ENCODE assay signal across 27 cellular contexts in genomic region chr5:51399636-51399993, GRCh38. TPM values are rescaled to one million over a fixed set of nuclear protein-coding genes. Genes with fewer than 3 reads are reported as not detected.
A peak's percentile ranks its signal among the peaks of the same experiment; 100 is the strongest.
DNase-seq lines count a peak whose midpoint lies in the region; ATAC-seq, FAIRE-seq and TF ChIP-seq lines count a peak whose summit lies in the region.
"Had no signal": no experiment of that assay in that cellular context is flagged by ENCODE, and none has a peak within 500 bp of the region (broad histone marks: within the 10 kb centered on the region; RNA-seq: fewer than 3 reads in every experiment).

No MANE protein-coding gene starts in this region.

- no peak overlapping the region for H2BK12ac ChIP-seq in H9 (ENCODE audit: insufficient read length, low read depth, low read length)
- no peak overlapping the region for H2BK12ac ChIP-seq in H1 (ENCODE audit: low read depth, low read length)

- no peak overlapping the region for H3K27ac ChIP-seq in H9 (ENCODE audit: insufficient read length, low read depth, low read length)
- no peak overlapping the region for H3K27ac ChIP-seq in H1 (ENCODE audit: low read depth, low read length)
- no peak overlapping the region for H3K27ac ChIP-seq in mesendoderm (ENCODE audit: low read depth, low read length)
- H3K27ac ChIP-seq in stomach smooth muscle (ENCODE audit: low read length): peak overlapping the region; percentile 74
- H3K27ac ChIP-seq: esophagus squamous epithelium, gastroesophageal sphincter, left ventricle myocardium inferior, sigmoid colon, thoracic aorta, WERI-Rb-1 had no signal

- H3K27me3 ChIP-seq in H9 (ENCODE audit: insufficient read depth, low read length): peaks cover 58% of the 10 kb centered on the region
- peaks cover 49 to 66% (median 60%) of the 10 kb centered on the region in 4 experiments for H3K27me3 ChIP-seq in H1 (replicated peaks in 1 of 4; ENCODE audit: control insufficient read depth in 3 of 4, extremely low read depth in 1 of 4, insufficient read depth in 3 of 4, low read length in 3 of 4)
- peaks cover 10% of the 10 kb centered on the region for H3K27me3 ChIP-seq in mesendoderm (ENCODE audit: insufficient read depth, low read length, poor library complexity)
- H3K27me3 ChIP-seq in stomach smooth muscle (ENCODE audit: control insufficient read depth in 1 of 2, insufficient read depth in 2 of 2, low read length in 2 of 2): peaks cover 0 to 2% of the 10 kb centered on the region in 2 donors

- H3K79me2 ChIP-seq in H9 (ENCODE audit: insufficient read depth, low read length): no peaks in the 10 kb centered on the region
- H3K79me2 ChIP-seq in H1 (ENCODE audit: control insufficient read depth in 1 of 2, insufficient read depth in 2 of 2, low read length in 2 of 2): no peaks in the 10 kb centered on the region
- H3K79me2 ChIP-seq in mesendoderm (ENCODE audit: control insufficient read depth, insufficient read depth, low read length): no peaks in the 10 kb centered on the region

- DNase-seq in H9: no peak
- DNase-seq in H1 (ENCODE audit: low read depth in 1 of 2, low spot score in 2 of 2): no peak
- DNase-seq in mesendoderm: no peak
- no peak for DNase-seq in GM10248 (ENCODE audit: extremely low spot score)
- DNase-seq in cerebellar nuclear complex (lab: John Stamatoyannopoulos, UW): no peak
- DNase-seq: activated CD4-positive, alpha-beta memory T cell treated with anti-CD3 and anti-CD28 coated beads for 36 hours; activated gamma-delta T cell treated with Interleukin-2 at 50 U/mL for 16 hours; activated T-cell treated with anti-CD3 and anti-CD28 coated beads for 4 hours; amniotic stem cell; DND-41; esophagus squamous epithelium; Karpas-422; left ventricle myocardium inferior; NCI-H1930; NCI-H446 treated with DMSO at 0.1 percent for 48 hours; NK-92 treated with Interleukin-12 subunit alpha and Interleukin-12 subunit beta, amount 100 ng/mL, for 24 hours; sigmoid colon; WERI-Rb-1 had no signal

- ATAC-seq in GM18520 (IDR thresholded peaks at IDR 0.05; ENCODE audit: unreplicated experiment): no peak
- ATAC-seq: gastroesophageal sphincter had no signal

- CTCF ChIA-PET in H1 (lab: Charles Lee; ENCODE audit: partially characterized antibody): interaction anchor here (0.7 to 2.2 kb wide), 8 partner anchors 12 to 622 kb away, joined by 3 to 13 read pairs (median 4); partner anchors contain the start of gene ISL1
- CTCF ChIA-PET in GM10248 (lab: Yijun Ruan, JAX): no interaction called here

- no peak overlapping the region for H2BK20ac ChIP-seq in H9 (ENCODE audit: low read depth, low read length, poor library complexity, severe bottlenecking)
- no peak overlapping the region for H2BK20ac ChIP-seq in H1 (ENCODE audit: low read length)

- H3K4ac ChIP-seq in H9 (ENCODE audit: low read depth, low read length): no peak overlapping the region
- H3K4ac ChIP-seq in H1 (replicated peaks; ENCODE audit: insufficient read length, low read depth, low read length): no peak overlapping the region
- no peak overlapping the region for H3K4ac ChIP-seq in mesendoderm (ENCODE audit: low read depth, low read length)

- no peaks in the 10 kb centered on the region for H3K79me1 ChIP-seq in H9 (ENCODE audit: insufficient read depth, low read depth, low read length, poor library complexity, severe bottlenecking)
- no peaks in the 10 kb centered on the region for H3K79me1 ChIP-seq in H1 (ENCODE audit: low read depth, low read length)
- H3K79me1 ChIP-seq in mesendoderm (ENCODE audit: low read length): no peaks in the 10 kb centered on the region

- H4K20me1 ChIP-seq in H9 (ENCODE audit: control insufficient read depth, insufficient read depth, insufficient read length): no peaks in the 10 kb centered on the region
- peaks cover 7 to 19% of the 10 kb centered on the region in 2 experiments for H4K20me1 ChIP-seq in H1 (replicated peaks in 1 of 2; ENCODE audit: control insufficient read depth in 1 of 2, insufficient read depth in 2 of 2, low read length in 2 of 2)

- no peak for TF ChIP-seq EP300 in H1 (IDR thresholded peaks at IDR 0.05; ENCODE audit: borderline replicate concordance in 1 of 2, low read depth in 2 of 2, low read length in 2 of 2)

- TF ChIP-seq RAD21 in H1 (IDR thresholded peaks at IDR 0.05 in 1 of 2, conservative IDR thresholded peaks at IDR 0.05 in 1 of 2; ENCODE audit: low read depth in 2 of 2, low read length in 2 of 2): no peak

- no peak overlapping the region for H2AK5ac ChIP-seq in H9 (ENCODE audit: insufficient read length, low read length)
- H2AK5ac ChIP-seq in H1 (ENCODE audit: low read depth, low read length): no peak overlapping the region
- H2AK5ac ChIP-seq in mesendoderm (ENCODE audit: low read length): no peak overlapping the region

- peaks cover 35 to 53% of the 10 kb centered on the region in 2 experiments for H3K4me1 Mint-ChIP-seq in H9
- H3K4me1 Mint-ChIP-seq: central memory CD8-positive, alpha-beta T cell had no signal

- no peak overlapping the region for H2BK5ac ChIP-seq in H9 (ENCODE audit: insufficient read length, low read length)
- no peak overlapping the region for H2BK5ac ChIP-seq in H1 (ENCODE audit: low read depth, low read length)
- H2BK5ac ChIP-seq in mesendoderm (ENCODE audit: low read length): no peak overlapping the region

- H3K36me3 ChIP-seq in H1 (ENCODE audit: control insufficient read depth in 2 of 4, insufficient read depth in 4 of 4, low read length in 3 of 4) (no peaks in the 10 kb centered on the region), mesendoderm (ENCODE audit: control insufficient read depth, insufficient read depth, low read length) (no peaks in the 10 kb centered on the region), stomach smooth muscle (ENCODE audit: control insufficient read depth in 2 of 2, insufficient read depth in 2 of 2, low read length in 2 of 2) (no peaks in the 10 kb centered on the region)
- H3K36me3 ChIP-seq: esophagus squamous epithelium, gastroesophageal sphincter, left ventricle myocardium inferior, sigmoid colon, thoracic aorta, WERI-Rb-1 had no signal

- peak; percentile 65 for FAIRE-seq in H1 (lab: Jason Lieb, UNC)
- FAIRE-seq: H54 had no signal

- H4K8ac ChIP-seq in H9 (replicated peaks; ENCODE audit: insufficient read length, low read depth, low read length) (no peak overlapping the region), H1 (ENCODE audit: extremely low read depth, insufficient read depth, low read length) (no peak overlapping the region), mesendoderm (ENCODE audit: low read depth, low read length) (no peak overlapping the region)

- H4K5ac ChIP-seq in H9 (ENCODE audit: insufficient read length, low read depth, low read length): no peak overlapping the region
- no peak overlapping the region for H4K5ac ChIP-seq in H1 (ENCODE audit: insufficient read length, low read depth, low read length)
- no peak overlapping the region for H4K5ac ChIP-seq in mesendoderm (ENCODE audit: low read length)

- H3K56ac ChIP-seq in H9 (ENCODE audit: insufficient read length, low read depth, low read length): no peak overlapping the region
- no peak overlapping the region for H3K56ac ChIP-seq in H1 (replicated peaks; ENCODE audit: insufficient read length, low read depth, low read length)
- H3K56ac ChIP-seq in mesendoderm (ENCODE audit: low read length): peak overlapping the region; percentile 77

- H3K36me3 Mint-ChIP-seq in H9 (ENCODE audit: insufficient read depth in 1 of 3, low read depth in 3 of 3): no peaks in the 10 kb centered on the region; a peak in 1 of 7 replicates
- H3K36me3 Mint-ChIP-seq: activated CD4-positive, alpha-beta memory T cell treated with anti-CD3 and anti-CD28 coated beads for 36 hours had no signal

- H2BK15ac ChIP-seq in H9 (ENCODE audit: low read depth, low read length) (no peak overlapping the region), H1 (ENCODE audit: low read length) (no peak overlapping the region), mesendoderm (replicated peaks; ENCODE audit: low read depth) (no peak overlapping the region)

- peaks cover 2 to 3% of the 10 kb centered on the region in 2 experiments; a peak in 2 of 5 replicates for H3K9me3 Mint-ChIP-seq in H9
- H3K9me3 Mint-ChIP-seq: T-helper 2 cell treated with Interferon-gamma antibody and Interleukin-4, amounts not matched to agents 5 μg/mL and 100 μg/mL, for 36 hours had no signal

- peaks cover 7% of the 10 kb centered on the region for H3K23me2 ChIP-seq in H9 (ENCODE audit: insufficient read length, low read depth, low read length, poor library complexity, severe bottlenecking)
- peaks cover 11% of the 10 kb centered on the region for H3K23me2 ChIP-seq in H1 (ENCODE audit: low read depth, low read length)

- H3K4me3 ChIP-seq in H1 (ENCODE audit: extremely low read depth in 1 of 4, insufficient read depth in 2 of 4, low read depth in 3 of 4, low read length in 4 of 4): peak overlapping the region; percentile 26 to 56 (median 44); a peak in 7 of 8 replicates
- H3K4me3 ChIP-seq in mesendoderm (ENCODE audit: low read length): peak overlapping the region; percentile 25
- peak overlapping the region; percentile 52 to 70 for H3K4me3 ChIP-seq in stomach smooth muscle (ENCODE audit: low read length in 2 of 2)
- H3K4me3 ChIP-seq: esophagus squamous epithelium, left ventricle myocardium inferior, thoracic aorta had no signal

- H3K4me1 ChIP-seq in H9 (ENCODE audit: insufficient read depth, low read length): no peaks in the 10 kb centered on the region
- H3K4me1 ChIP-seq in H1 (replicated peaks in 1 of 4; ENCODE audit: control insufficient read depth in 3 of 4, insufficient read depth in 4 of 4, low read length in 3 of 4): peaks cover 5 to 18% (median 14%) of the 10 kb centered on the region in 4 experiments
- H3K4me1 ChIP-seq in mesendoderm (ENCODE audit: control insufficient read depth, low read depth, low read length): peaks cover 7% of the 10 kb centered on the region
- peaks cover 22% of the 10 kb centered on the region for H3K4me1 ChIP-seq in stomach smooth muscle (ENCODE audit: control insufficient read depth, insufficient read depth, low read length)

- H4K91ac ChIP-seq in H9 (ENCODE audit: insufficient read length, low read depth, low read length) (no peak overlapping the region), H1 (replicated peaks; ENCODE audit: insufficient read length, low read length) (no peak overlapping the region)

- H3K9ac ChIP-seq in H9 (ENCODE audit: extremely low read depth, insufficient read length, low read length): no peak overlapping the region
- H3K9ac ChIP-seq in H1 (replicated peaks in 1 of 4; ENCODE audit: extremely low read depth in 1 of 4, low read depth in 3 of 4, low read length in 3 of 4): no peak overlapping the region
- H3K9ac ChIP-seq in mesendoderm (ENCODE audit: low read length): peak overlapping the region; percentile 47
- peak overlapping the region; percentile 37 to 46 for H3K9ac ChIP-seq in stomach smooth muscle (ENCODE audit: low read length in 2 of 2)

- POLR2A ChIA-PET in H1 (lab: Charles Lee; ENCODE audit: partially characterized antibody): interaction anchor here (0.9 to 2.2 kb wide), 3 partner anchors 9 to 17 kb away, joined by 4 to 9 read pairs (median 6); partner anchors contain the start of gene ISL1
- POLR2A ChIA-PET in GM10248 (lab: Yijun Ruan, JAX): no interaction called here

- H2AFZ ChIP-seq in H9 (ENCODE audit: low read length) (no peak overlapping the region), H1 (ENCODE audit: low read length) (no peak overlapping the region)

- H2BK120ac ChIP-seq in H9 (ENCODE audit: low read depth, low read length, poor library complexity, severe bottlenecking): no peak overlapping the region
- H2BK120ac ChIP-seq in H1 (replicated peaks; ENCODE audit: low read depth, low read length): no peak overlapping the region
- no peak overlapping the region for H2BK120ac ChIP-seq in mesendoderm (ENCODE audit: low read depth, low read length)

- peak overlapping the region; percentile 58 to 81 for H3K4me3 Mint-ChIP-seq in H9
- H3K4me3 Mint-ChIP-seq: activated CD4-positive, alpha-beta memory T cell treated with anti-CD3 and anti-CD28 coated beads for 36 hours; central memory CD8-positive, alpha-beta T cell; T-helper 2 cell treated with Interferon-gamma antibody and Interleukin-4, amounts not matched to agents 5 μg/mL and 100 μg/mL, for 36 hours had no signal

- H3K27ac Mint-ChIP-seq in H9: no peak overlapping the region
- H3K27ac Mint-ChIP-seq: activated CD4-positive, alpha-beta memory T cell treated with anti-CD3 and anti-CD28 coated beads for 36 hours; T-helper 2 cell treated with Interferon-gamma antibody and Interleukin-4, amounts not matched to agents 5 μg/mL and 100 μg/mL, for 36 hours had no signal

- H3K18ac ChIP-seq in H9 (ENCODE audit: insufficient read length, low read depth, low read length) (no peak overlapping the region), H1 (ENCODE audit: extremely low read depth, low read length) (no peak overlapping the region), mesendoderm (ENCODE audit: low read length) (no peak overlapping the region)

- no peaks in the 10 kb centered on the region for H3K9me3 ChIP-seq in H9 (ENCODE audit: control insufficient read depth, low read depth, low read length)
- H3K9me3 ChIP-seq in H1 (ENCODE audit: insufficient read depth in 2 of 2, low read depth in 1 of 2, low read length in 1 of 2): no peaks in the 10 kb centered on the region
- no peaks in the 10 kb centered on the region for H3K9me3 ChIP-seq in stomach smooth muscle (ENCODE audit: control insufficient read depth in 2 of 2, low read length in 2 of 2)
- H3K9me3 ChIP-seq: esophagus squamous epithelium, gastroesophageal sphincter, left ventricle myocardium inferior, sigmoid colon, thoracic aorta had no signal

- no CpG with 5 or more reads among the region's 10 CpGs for WGBS in H9 (ENCODE audit: extremely low coverage, insufficient read length, low lambda C conversion rate)
- WGBS in H1 (ENCODE audit: extremely low coverage in 1 of 2, insufficient coverage in 1 of 2, insufficient read length in 1 of 2, insufficient replicate concordance in 2 of 2, low coverage in 1 of 2, low lambda C conversion rate in 2 of 2, missing lambda C conversion rate in 1 of 2), 2 experiments: 10% methylated on average over 10 of the region's 10 CpGs; no CpG with 5 or more reads in 1 of the 2 experiments
- no CpG with 5 or more reads among the region's 10 CpGs for WGBS in mesendoderm (ENCODE audit: extremely low coverage, insufficient coverage, low lambda C conversion rate)

- peak overlapping the region; percentile 75 for H3K4me2 ChIP-seq in H9 (ENCODE audit: insufficient read depth, insufficient read length, low read length)
- H3K4me2 ChIP-seq in H1 (ENCODE audit: insufficient read depth in 1 of 2, low read depth in 2 of 2, low read length in 2 of 2): peak overlapping the region; percentile 67 to 96
- peak overlapping the region; percentile 91 for H3K4me2 ChIP-seq in mesendoderm (ENCODE audit: low read length)

- H3K27me3 Mint-ChIP-seq in H9 (ENCODE audit: low read depth): peaks cover 98% of the 10 kb centered on the region

- H3K14ac ChIP-seq in H9 (ENCODE audit: insufficient read depth, low read length) (no peak overlapping the region), H1 (ENCODE audit: insufficient read length) (no peak overlapping the region)

- H3T11ph ChIP-seq in H9 (ENCODE audit: low read length): no peak overlapping the region

- TF ChIP-seq POLR2A in H1 (IDR thresholded peaks at IDR 0.05; ENCODE audit: control extremely low read depth in 1 of 2, low read depth in 2 of 2, low read length in 2 of 2): no peak

- H3K23ac ChIP-seq in H9 (ENCODE audit: insufficient read length, low read depth, low read length): no peak overlapping the region
- H3K23ac ChIP-seq in H1 (ENCODE audit: insufficient read length): no peak overlapping the region
- H3K23ac ChIP-seq in mesendoderm (ENCODE audit: low read length): no peak overlapping the region

- TF ChIP-seq CTCF in H9 (conservative IDR thresholded peaks at IDR 0.05): no peak
- no peak for TF ChIP-seq CTCF in H1 (IDR thresholded peaks at IDR 0.05; ENCODE audit: control extremely low read depth in 1 of 3, insufficient read depth in 1 of 3, low read depth in 1 of 3, low read length in 3 of 3)
- no peak for TF ChIP-seq CTCF in GM10248 (IDR thresholded peaks at IDR 0.05; ENCODE audit: control extremely low read depth, extremely low read depth, low read depth, missing control alignments)

RNA-seq across cellular contexts. Expression of gene ISL1, which starts 16.4 kb away (rescaled TPM):
- 0.13 TPM in 1 of 2 replicates, not detected in the other for total RNA-seq in H9 (2021)
- 0.19 TPM in 1 of 2 replicates, not detected in the other for total RNA-seq in H1 (2021; fragmentation: NEBNext Ultra II Directional; extraction: Animal tissue kit (Norgen Biotek cat#: 25700))
- 0.05 and 0.14 TPM in 2 replicates for polyA plus RNA-seq in H1 (2011; rRNA removed)
- polyA plus RNA-seq in H1 (2011; cell fraction: cytosol; rRNA removed): 0.05 TPM
- polyA plus RNA-seq in H1 (2011; cell fraction: nucleus; rRNA removed): 0.11 TPM
- polyA plus RNA-seq in H1 (2012, experiment 1 of 2): 0.13 to 0.24 TPM in 2 of 4 replicates, not detected in the others
- polyA plus RNA-seq in H1 (2012, experiment 2 of 2): 0.14 TPM
- polyA plus RNA-seq in H1 (2013, experiment 1 of 2): 0.20 TPM
- polyA plus RNA-seq in H1 (2013, experiment 2 of 2): 0.18 TPM
- 0.09 and 0.44 TPM in 2 replicates for polyA minus RNA-seq in H1 (2011; rRNA and poly(A)+ RNA removed)
- polyA minus RNA-seq in H1 (2011; cell fraction: cytosol; rRNA and poly(A)+ RNA removed): not detected
- polyA minus RNA-seq in H1 (2011; cell fraction: nucleus; rRNA and poly(A)+ RNA removed): not detected
- 0.79 TPM for polyA plus RNA-seq in mesendoderm (2013, experiment 1 of 2)
- 0.78 TPM for polyA plus RNA-seq in mesendoderm (2013, experiment 2 of 2)
- total RNA-seq: activated CD4-positive, alpha-beta memory T cell treated with anti-CD3 and anti-CD28 coated beads for 36 hours; left ventricle myocardium inferior; osteoblast; RPMI7951; thoracic aorta had no signal

Comparison
In these comparisons a context has a peak if more than half of its experiments do, and no peak if none do; other contexts are left out.
1. H3K9ac ChIP-seq: peak in mesendoderm (single experiment) and stomach smooth muscle (2 of 2); none in H9 (single experiment) and H1 (0 of 4).
2. Peak in every context shown above with its lines, with median percentiles within 50 percentile points of each other: H3K4me2 ChIP-seq and H3K4me3 ChIP-seq.